ENCODE assay signal across 21 cellular contexts in genomic region chr3:168591587-168591986, GRCh38.
"Had no signal": no experiment of that assay in that cellular context is flagged by ENCODE, and none has a peak within 500 bp of the region (broad histone marks: within the 10 kb centered on the region; RNA-seq: fewer than 3 reads in every experiment).

No MANE protein-coding gene starts in this region.

- H3K36me3 Mint-ChIP-seq: naive B cell; stimulated activated memory B cell treated with anti-CD40 and anti-IgM and Interleukin-4, amounts not matched to agents 10 μg/mL and 1 μg/mL and 100 μg/mL, for 72 hours had no signal

- H3K4me1 ChIP-seq: heart left ventricle, psoas muscle, right lobe of liver, tibial artery, upper lobe of left lung, uterus had no signal

- H3K27ac Mint-ChIP-seq: endodermal cell; naive B cell; nephron; stimulated activated memory B cell treated with anti-CD40 and anti-IgM and Interleukin-4, amounts not matched to agents 10 μg/mL and 1 μg/mL and 100 μg/mL, for 72 hours; stimulated activated naive CD8-positive, alpha-beta T cell treated with anti-CD3 and anti-CD28 coated beads, Interleukin-15, Interleukin-2, amounts not matched to agents 100 ng/mL and 50 ng/mL, for 24 hours had no signal

- H3K27me3 ChIP-seq: right lobe of liver, tibial artery, upper lobe of left lung, uterus had no signal

- H3K9me3 Mint-ChIP-seq: endodermal cell; naive B cell; nephron; stimulated activated memory B cell treated with anti-CD40 and anti-IgM and Interleukin-4, amounts not matched to agents 10 μg/mL and 1 μg/mL and 100 μg/mL, for 72 hours; stimulated activated naive CD8-positive, alpha-beta T cell treated with anti-CD3 and anti-CD28 coated beads, Interleukin-15, Interleukin-2, amounts not matched to agents 100 ng/mL and 50 ng/mL, for 24 hours had no signal

- H3K9me3 ChIP-seq: heart left ventricle, psoas muscle, right lobe of liver, tibial artery, upper lobe of left lung, uterus had no signal

- DNase-seq: dermis blood vessel endothelial cell; endodermal cell; erythroblast; foreskin melanocyte; heart left ventricle; hippocampal formation; left colon; left ventricle myocardium superior; mesenchymal stem cell; naive B cell; psoas muscle; retina; right lobe of liver; stimulated activated CD4-positive, alpha-beta T cell treated with anti-CD3 and anti-CD28 coated beads, Interleukin-1b, Interleukin-23, amount 100 ng/mL, for 48 hours; stimulated activated CD4-positive, alpha-beta T cell treated with anti-CD3 and anti-CD28 coated beads, Interleukin-4, amount 100 ng/mL, for 24 hours; tibial artery; upper lobe of left lung; uterus had no signal

- ATAC-seq: heart left ventricle; left colon; left ventricle myocardium superior; psoas muscle; right lobe of liver; stimulated activated memory B cell treated with anti-CD40 and anti-IgM and Interleukin-4, amounts not matched to agents 10 μg/mL and 1 μg/mL and 100 μg/mL, for 72 hours had no signal

- H3K4me1 Mint-ChIP-seq: naive B cell; nephron; stimulated activated memory B cell treated with anti-CD40 and anti-IgM and Interleukin-4, amounts not matched to agents 10 μg/mL and 1 μg/mL and 100 μg/mL, for 72 hours had no signal

- H3K27ac ChIP-seq: heart left ventricle, psoas muscle, right lobe of liver, tibial artery, upper lobe of left lung, uterus had no signal

- H3K4me3 Mint-ChIP-seq: endodermal cell; naive B cell; nephron; stimulated activated memory B cell treated with anti-CD40 and anti-IgM and Interleukin-4, amounts not matched to agents 10 μg/mL and 1 μg/mL and 100 μg/mL, for 72 hours; stimulated activated naive CD8-positive, alpha-beta T cell treated with anti-CD3 and anti-CD28 coated beads, Interleukin-15, Interleukin-2, amounts not matched to agents 100 ng/mL and 50 ng/mL, for 24 hours had no signal

- H3K27me3 Mint-ChIP-seq: naive B cell; stimulated activated naive CD8-positive, alpha-beta T cell treated with anti-CD3 and anti-CD28 coated beads, Interleukin-15, Interleukin-2, amounts not matched to agents 100 ng/mL and 50 ng/mL, for 24 hours had no signal
